8 cellular contexts compared by ENCODE assay signal in genomic region chr6:149271348-149272340, GRCh38. TPM values are rescaled to one million over a fixed set of nuclear protein-coding genes. Genes with fewer than 3 reads are reported as not detected.
A peak's percentile ranks its signal among the peaks of the same experiment; 100 is the strongest.
DNase-seq lines count a peak whose midpoint lies in the region; ATAC-seq and TF ChIP-seq lines count a peak whose summit lies in the region.

No MANE protein-coding gene starts in this region.

- TF ChIP-seq CTCF in left lung (IDR thresholded peaks at IDR 0.05), result no peak

- H3K36me3 ChIP-seq in left lung (no peaks in the 10 kb centered on the region), thymus (ENCODE audit: control insufficient read depth, insufficient read depth) (no peaks in the 10 kb centered on the region)

- H3K9me3 ChIP-seq in left lung (peaks cover 0 to 3% of the 10 kb centered on the region in 2 donors), thymus (ENCODE audit: control insufficient read depth) (no peaks in the 10 kb centered on the region)

- H3K27me3 ChIP-seq in left lung (no peaks in the 10 kb centered on the region), thymus (ENCODE audit: control insufficient read depth, insufficient read depth) (no peaks in the 10 kb centered on the region)

- H3K4me3 ChIP-seq in left lung, result no peak overlapping the region
- no peak overlapping the region for H3K4me3 ChIP-seq in thymus (ENCODE audit: low read length)

- H3K4me1 ChIP-seq in left lung (peaks cover 0 to 56% of the 10 kb centered on the region in 2 donors), thymus (ENCODE audit: control insufficient read depth, insufficient read depth, low read length) (no peaks in the 10 kb centered on the region)

- ATAC-seq in GM19324 (IDR thresholded peaks at IDR 0.05; ENCODE audit: low FRiP score, unreplicated experiment) (peak; percentile 49), HG03159 (IDR thresholded peaks at IDR 0.05; ENCODE audit: unreplicated experiment) (peak; percentile 60), left lung (peak; percentile 62)

- peak overlapping the region in 1 of 2 donors; percentile 87 for H3K27ac ChIP-seq in left lung
- H3K27ac ChIP-seq in thymus (ENCODE audit: low read depth), result peak overlapping the region; percentile 25

- peak; percentile 74 to 82 for DNase-seq in activated CD4-positive, alpha-beta T cell treated with anti-CD3 and anti-CD28 coated beads, Interleukin-2, amount 50 U/mL, for 48 hours
- peak in 1 of 2 donors; percentile 59 for DNase-seq in left lung
- DNase-seq in COLO829 (ENCODE audit: low spot score), result no peak
- DNase-seq in glomerular visceral epithelial cell (ENCODE audit: extremely low spot score), result no peak
- DNase-seq in midbrain (lab: John Stamatoyannopoulos, UW), result no peak

- 61% methylated on average over 8 of the region's 8 CpGs for WGBS in thymus

- intact Hi-C loops in left lung (cut with DNase I), result no loop called here

RNA-seq across cellular contexts. Expression of gene TAB2, which starts 45.9 kb away (rescaled TPM):
- total RNA-seq in left lung, result 10 to 100 TPM; 49.3 to 51.2 TPM
- 34.3 TPM for polyA plus RNA-seq in thymus

Comparison
In these comparisons a context has a peak if more than half of its experiments do, and no peak if none do; other contexts are left out.
1. DNase-seq: peak in activated CD4-positive, alpha-beta T cell treated with anti-CD3 and anti-CD28 coated beads, Interleukin-2, amount 50 U/mL, for 48 hours (2 of 2); none in COLO829 (single experiment), glomerular visceral epithelial cell (single experiment) and midbrain (single experiment).
2. Peak in every context shown above with its lines, with median percentiles within 50 percentile points of each other: ATAC-seq.